ENCODE assay signal across 1 cellular context in the genomic region with DNA sequence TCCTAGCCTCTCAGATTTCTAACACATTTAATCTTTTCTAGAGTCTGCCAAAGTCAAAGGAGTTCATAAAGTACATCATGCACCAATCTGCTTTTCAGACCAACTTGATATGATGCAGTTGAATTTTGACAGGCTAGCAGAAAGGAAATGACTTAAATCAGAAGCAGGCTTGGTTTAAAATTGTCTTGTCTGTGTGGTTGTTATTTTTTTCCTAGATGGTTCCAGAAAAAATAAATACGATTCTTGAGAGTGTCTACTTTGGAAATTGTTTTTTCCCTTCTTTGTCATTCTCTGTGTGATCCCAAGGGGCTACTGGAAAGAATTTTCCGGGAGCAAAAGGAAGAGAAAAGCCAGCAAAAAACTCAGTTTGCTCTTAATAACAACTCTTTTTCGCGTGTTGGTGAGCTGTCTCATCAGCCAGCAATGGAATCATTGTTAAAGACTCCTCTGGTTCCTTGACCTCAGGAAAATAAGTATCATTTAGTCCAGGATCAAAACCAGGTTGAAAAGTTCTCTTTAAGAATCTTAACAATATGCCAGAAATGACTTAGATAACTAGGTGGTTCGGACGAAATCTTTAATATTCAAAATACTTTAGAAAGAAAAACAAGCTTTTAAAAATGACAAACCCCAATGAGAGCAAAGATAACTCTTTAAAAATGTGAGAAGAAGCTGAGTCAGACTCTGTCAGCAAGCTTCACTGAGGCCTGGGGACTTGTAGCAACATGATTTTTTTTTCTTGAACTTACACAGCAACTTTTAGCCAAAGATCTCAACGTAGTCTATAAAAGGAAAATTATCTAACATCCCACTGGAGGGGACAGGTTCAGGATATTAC.
TF ChIP-seq lines count a peak whose summit lies in the region.

No MANE protein-coding gene starts in this region.

TF ChIP-seq in GM23338, 12 proteins besides CTCF, POLR2A, EP300 and RAD21 (continued from another document):
- TF ChIP-seq ZNF462 (CRISPR knock-in tag; IDR thresholded peaks at IDR 0.05) (no peak), POLR2AphosphoS5 (IDR thresholded peaks at IDR 0.05; ENCODE audit: low read depth) (no peak), CREB1 (CRISPR knock-in tag; IDR thresholded peaks at IDR 0.05; ENCODE audit: low read depth) (no peak), ZNF114 (CRISPR knock-in tag; IDR thresholded peaks at IDR 0.05) (no peak), REST (IDR thresholded peaks at IDR 0.05; ENCODE audit: unreplicated experiment) (no peak)
- TF ChIP-seq, protein P1, sequence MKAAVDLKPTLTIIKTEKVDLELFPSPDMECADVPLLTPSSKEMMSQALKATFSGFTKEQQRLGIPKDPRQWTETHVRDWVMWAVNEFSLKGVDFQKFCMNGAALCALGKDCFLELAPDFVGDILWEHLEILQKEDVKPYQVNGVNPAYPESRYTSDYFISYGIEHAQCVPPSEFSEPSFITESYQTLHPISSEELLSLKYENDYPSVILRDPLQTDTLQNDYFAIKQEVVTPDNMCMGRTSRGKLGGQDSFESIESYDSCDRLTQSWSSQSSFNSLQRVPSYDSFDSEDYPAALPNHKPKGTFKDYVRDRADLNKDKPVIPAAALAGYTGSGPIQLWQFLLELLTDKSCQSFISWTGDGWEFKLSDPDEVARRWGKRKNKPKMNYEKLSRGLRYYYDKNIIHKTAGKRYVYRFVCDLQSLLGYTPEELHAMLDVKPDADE (IDR thresholded peaks at IDR 0.05), result no peak
